8 cellular contexts compared by ENCODE assay signal in genomic region chr14:52706286-52706685, GRCh38. TPM values are rescaled to one million over a fixed set of nuclear protein-coding genes. Genes with fewer than 3 reads are reported as not detected.
DNase-seq lines count a peak whose midpoint lies in the region; ATAC-seq, FAIRE-seq and TF ChIP-seq lines count a peak whose summit lies in the region.

No MANE protein-coding gene starts in this region.

- H3K9ac ChIP-seq in endothelial cell of umbilical vein (replicated peaks; ENCODE audit: extremely low read depth, insufficient read depth, low read length), result peak overlapping the region; percentile 96

- peak overlapping the region; percentile 58 for H2AFZ ChIP-seq in endothelial cell of umbilical vein (ENCODE audit: low read depth, low read length)

- H3K4me1 ChIP-seq in heart right ventricle (peaks cover 0 to 46% (median 32%) of the 10 kb centered on the region in 9 donors), endothelial cell of umbilical vein (ENCODE audit: control insufficient read depth, extremely low read depth, insufficient read depth, low read length) (peaks cover 21% of the 10 kb centered on the region), prostate gland (replicated peaks) (no peaks in the 10 kb centered on the region)

- BruUV-seq in endothelial cell of umbilical vein (replicated peaks; lab: Mats Ljungman, UMichigan), result no TSS peak

- dilution Hi-C loops in endothelial cell of umbilical vein (cut with MboI; ENCODE audit: extremely low pct_ligation_motif_present, low sequenced_read_pairs), result no loop called here

- peak overlapping the region; percentile 95 for H3K27ac Mint-ChIP-seq in WTC11

- H3K79me2 ChIP-seq in endothelial cell of umbilical vein (ENCODE audit: control insufficient read depth, insufficient read depth, low read length), result peaks cover 36% of the 10 kb centered on the region

- H3K27me3 ChIP-seq in heart right ventricle, result no peaks in the 10 kb centered on the region
- H3K27me3 ChIP-seq in endothelial cell of umbilical vein (ENCODE audit: control insufficient read depth in 2 of 2, insufficient read depth in 2 of 2, low read length in 2 of 2), result no peaks in the 10 kb centered on the region
- H3K27me3 ChIP-seq in prostate gland (replicated peaks; ENCODE audit: insufficient read depth), result no peaks in the 10 kb centered on the region

- peak overlapping the region; percentile 65 to 94 (median 90) for H3K27ac ChIP-seq in heart right ventricle
- peak overlapping the region; percentile 82 for H3K27ac ChIP-seq in endothelial cell of umbilical vein (ENCODE audit: insufficient read depth, low read depth, low read length)
- peak overlapping the region; percentile 85 for H3K27ac ChIP-seq in prostate gland

- 89 to 93% methylated on average over 5 of the region's 5 CpGs for WGBS in heart right ventricle, 2 donors
- 74% methylated on average over 5 of the region's 5 CpGs for WGBS in prostate gland

- H3K4me3 Mint-ChIP-seq in WTC11, result peak overlapping the region; percentile 99

- TF ChIP-seq POLR2A in endothelial cell of umbilical vein (IDR thresholded peaks at IDR 0.05; ENCODE audit: low read depth, low read length), result no peak
- no peak for TF ChIP-seq POLR2A in prostate gland (IDR thresholded peaks at IDR 0.05)

- H3K9me3 Mint-ChIP-seq in WTC11, result no peaks in the 10 kb centered on the region

- intact Hi-C loops in heart right ventricle (cut with DNase I) (loop anchor here in 2 of 10 donors (5.0 to 10.0 kb wide), 2 partner anchors 151 to 154 kb away; partner anchors contain the start of genes GPR137C (in 2 of the 2) and TXNDC16 (in 2 of the 2)), left ventricle myocardium superior (cut with micrococcal nuclease) (no loop called here), endothelial cell of umbilical vein (cut with micrococcal nuclease) (loop anchor here (2.0 to 10.0 kb wide), 4 partner anchors 25 to 394 kb away; partner anchors contain the start of genes FERMT2, GNPNAT1, PTGER2 and STYX), prostate gland (cut with DNase I) (no loop called here)

- POLR2A ChIA-PET in WTC11 (lab: Charles Lee) (no interaction called here), endothelial cell of umbilical vein (lab: Charles Lee) (no interaction called here)

- no peaks in the 10 kb centered on the region for H3K9me3 ChIP-seq in heart right ventricle
- no peaks in the 10 kb centered on the region for H3K9me3 ChIP-seq in endothelial cell of umbilical vein (replicated peaks; ENCODE audit: control insufficient read depth, insufficient read depth, low read length)
- no peaks in the 10 kb centered on the region for H3K9me3 ChIP-seq in prostate gland

- H3K4me1 Mint-ChIP-seq in WTC11, result peaks cover 17% of the 10 kb centered on the region

- H3K9me1 ChIP-seq in endothelial cell of umbilical vein (replicated peaks; ENCODE audit: control insufficient read depth, extremely low read depth, insufficient read depth, low read length), result no peaks in the 10 kb centered on the region

- ATAC-seq in heart right ventricle, result no peak
- no peak for ATAC-seq in left ventricle myocardium superior
- ATAC-seq in WTC11, result no peak
- ATAC-seq in HG03280 (IDR thresholded peaks at IDR 0.05; ENCODE audit: unreplicated experiment), result no peak

- CTCF ChIA-PET in WTC11 (lab: Charles Lee), result no interaction called here
- CTCF ChIA-PET in endothelial cell of umbilical vein (lab: Charles Lee), result interaction anchor here (0.9 kb wide), 1 partner anchor 9 kb away, joined by 3 read pairs; no protein-coding TSS in a partner anchor

- TF ChIP-seq CTCF in heart right ventricle (IDR thresholded peaks at IDR 0.05) (no peak), WTC11 (IDR thresholded peaks at IDR 0.05) (no peak), endothelial cell of umbilical vein (IDR thresholded peaks at IDR 0.05; ENCODE audit: extremely low read depth in 1 of 2, insufficient read depth in 1 of 2, low read depth in 1 of 2, low read length in 2 of 2) (no peak), prostate gland (IDR thresholded peaks at IDR 0.05) (no peak)

- H3K36me3 ChIP-seq in heart right ventricle, result peaks cover 0 to 31% (median 14%) of the 10 kb centered on the region in 9 donors
- peaks cover 0 to 12% of the 10 kb centered on the region in 2 experiments for H3K36me3 ChIP-seq in endothelial cell of umbilical vein (ENCODE audit: control insufficient read depth in 2 of 2, extremely low read depth in 1 of 2, insufficient read depth in 2 of 2, low read length in 2 of 2)
- no peaks in the 10 kb centered on the region for H3K36me3 ChIP-seq in prostate gland

- FAIRE-seq in endothelial cell of umbilical vein (lab: Jason Lieb, UNC) (no peak), frontal cortex (lab: Jason Lieb, UNC) (no peak)

- H3K27me3 Mint-ChIP-seq in WTC11 (ENCODE audit: low read depth), result no peaks in the 10 kb centered on the region; the same call in 1 of the 2 replicates

- H4K20me1 ChIP-seq in endothelial cell of umbilical vein (replicated peaks; ENCODE audit: control insufficient read depth, extremely low read depth, insufficient read depth, low read length), result no peaks in the 10 kb centered on the region

- DNase-seq in heart right ventricle (no peak), left ventricle myocardium superior (no peak), WTC11 (ENCODE audit: low spot score) (no peak), endothelial cell of umbilical vein (ENCODE audit: low read depth, low spot score) (peak; percentile 50), prostate gland (ENCODE audit: low spot score) (no peak), frontal cortex (ENCODE audit: low spot score in 2 of 2) (no peak), OCI-M2 (lab: John Stamatoyannopoulos, UW; ENCODE audit: unreplicated experiment) (no peak)

- H3K4me3 ChIP-seq in heart right ventricle (peak overlapping the region; percentile 57 to 88 (median 74)), endothelial cell of umbilical vein (replicated peaks in 1 of 3; ENCODE audit: insufficient read depth in 1 of 3, low read depth in 1 of 3, low read length in 3 of 3) (peak overlapping the region in 1 of 3 experiments; percentile 96), prostate gland (peak overlapping the region in 1 of 2 donors; percentile 66)

- H3K4me2 ChIP-seq in endothelial cell of umbilical vein (ENCODE audit: insufficient read depth, low read length), result peak overlapping the region; percentile 79

- peaks cover 40% of the 10 kb centered on the region for H3K36me3 Mint-ChIP-seq in WTC11

TF ChIP-seq in WTC11, 78 proteins besides CTCF, POLR2A, EP300 and RAD21 (continues in another document):
- TF ChIP-seq GRHL2 (CRISPR knock-in tag; IDR thresholded peaks at IDR 0.05; ENCODE audit: insufficient replicate concordance, severe bottlenecking) (no peak), TCF7 (CRISPR knock-in tag; IDR thresholded peaks at IDR 0.05; ENCODE audit: low read depth) (no peak)

TF ChIP-seq in endothelial cell of umbilical vein, 7 proteins besides CTCF, POLR2A, EP300 and RAD21:
- TF ChIP-seq FOS (IDR thresholded peaks at IDR 0.05; ENCODE audit: borderline replicate concordance, insufficient read depth, low read length), result peak; percentile 32
- no peak for TF ChIP-seq POLR2AphosphoS5 (IDR thresholded peaks at IDR 0.05; ENCODE audit: insufficient read depth, low read depth, low read length)
- peak; percentile 66 for TF ChIP-seq GATA2 (IDR thresholded peaks at IDR 0.05; ENCODE audit: insufficient read depth, insufficient read length, low read depth, low read length)

RNA-seq across cellular contexts. Expression of gene PSMC6, which starts 0.7 kb away (rescaled TPM):
- total RNA-seq in heart right ventricle (10 to 100 TPM; 78.5 to 94.0 (median 85.4) TPM), left ventricle myocardium superior (75.2 TPM), WTC11 (2021) (74.7 to 96.4 TPM (median 89.1 TPM) in 3 replicates), endothelial cell of umbilical vein (92.1 and 103 TPM in 2 replicates), prostate gland (10 to 100 TPM; 73.3 to 87.3 TPM), frontal cortex (106 TPM)
- polyA plus RNA-seq in heart right ventricle (10 to 100 TPM; 92.4 to 99.4 TPM), endothelial cell of umbilical vein (25.9 and 44.0 TPM in 2 replicates)
- polyA plus RNA-seq in endothelial cell of umbilical vein (2011; cell fraction: cytosol; rRNA removed), result 50.7 and 56.9 TPM in 2 replicates
- 103 and 160 TPM in 2 replicates for polyA plus RNA-seq in endothelial cell of umbilical vein (2011; cell fraction: nucleus; rRNA removed)
- polyA plus RNA-seq in endothelial cell of umbilical vein (2012), result 64.9 and 104 TPM in 2 replicates
- 58.7 and 75.2 TPM in 2 replicates for polyA minus RNA-seq in endothelial cell of umbilical vein
- 47.8 TPM for polyA minus RNA-seq in endothelial cell of umbilical vein (2011; cell fraction: cytosol; rRNA and poly(A)+ RNA removed)
- 97.6 and 149 TPM in 2 replicates for polyA minus RNA-seq in endothelial cell of umbilical vein (2011; cell fraction: nucleus; rRNA and poly(A)+ RNA removed)

RNA-seq across cellular contexts. Expression of gene ERO1A, which starts 10.9 kb away (rescaled TPM):
- total RNA-seq in heart right ventricle, result 10 to 100 TPM; 12.7 to 54.0 (median 16.3) TPM
- polyA plus RNA-seq in heart right ventricle, result 10 to 100 TPM in 1 of 2 donors, 1 to 10 TPM in 1; 9.2 to 11.9 TPM
- total RNA-seq in left ventricle myocardium superior, result 14.1 TPM
- 44.6 to 58.8 TPM (median 57.8 TPM) in 3 replicates for total RNA-seq in WTC11 (2021)
- total RNA-seq in endothelial cell of umbilical vein, result 71.4 and 76.8 TPM in 2 replicates
- polyA plus RNA-seq in endothelial cell of umbilical vein, result 17.0 and 20.7 TPM in 2 replicates
- 23.5 and 24.0 TPM in 2 replicates for polyA plus RNA-seq in endothelial cell of umbilical vein (2011; cell fraction: cytosol; rRNA removed)
- 19.1 and 23.8 TPM in 2 replicates for polyA plus RNA-seq in endothelial cell of umbilical vein (2011; cell fraction: nucleus; rRNA removed)
- 25.9 and 36.8 TPM in 2 replicates for polyA plus RNA-seq in endothelial cell of umbilical vein (2012)
- polyA minus RNA-seq in endothelial cell of umbilical vein, result 16.6 and 25.3 TPM in 2 replicates
- 24.3 TPM for polyA minus RNA-seq in endothelial cell of umbilical vein (2011; cell fraction: cytosol; rRNA and poly(A)+ RNA removed)
- 19.1 and 28.9 TPM in 2 replicates for polyA minus RNA-seq in endothelial cell of umbilical vein (2011; cell fraction: nucleus; rRNA and poly(A)+ RNA removed)
- 10 to 100 TPM; 18.5 to 35.8 TPM for total RNA-seq in prostate gland
- 25.7 TPM for total RNA-seq in frontal cortex

RNA-seq across cellular contexts. Expression of gene STYX, which starts 23.7 kb away (rescaled TPM):
- total RNA-seq in heart right ventricle (10 to 100 TPM; 12.9 to 15.8 (median 14.2) TPM), left ventricle myocardium superior (14.1 TPM), WTC11 (2021) (21.1 to 22.8 TPM (median 21.4 TPM) in 3 replicates), endothelial cell of umbilical vein (21.0 and 21.3 TPM in 2 replicates), prostate gland (10 to 100 TPM; 12.8 to 16.6 TPM), frontal cortex (29.8 TPM)
- polyA plus RNA-seq in heart right ventricle (1 to 10 TPM; 3.4 to 6.6 TPM), endothelial cell of umbilical vein (5.3 and 6.2 TPM in 2 replicates)
- polyA plus RNA-seq in endothelial cell of umbilical vein (2011; cell fraction: cytosol; rRNA removed), result 6.3 and 6.4 TPM in 2 replicates
- 4.8 and 5.8 TPM in 2 replicates for polyA plus RNA-seq in endothelial cell of umbilical vein (2011; cell fraction: nucleus; rRNA removed)
- 7.6 and 10.4 TPM in 2 replicates for polyA plus RNA-seq in endothelial cell of umbilical vein (2012)
- 8.6 and 9.2 TPM in 2 replicates for polyA minus RNA-seq in endothelial cell of umbilical vein
- polyA minus RNA-seq in endothelial cell of umbilical vein (2011; cell fraction: cytosol; rRNA and poly(A)+ RNA removed), result 6.2 TPM
- 5.6 and 7.6 TPM in 2 replicates for polyA minus RNA-seq in endothelial cell of umbilical vein (2011; cell fraction: nucleus; rRNA and poly(A)+ RNA removed)
